In genomic region chr18:56638232-56639093, GRCh38 we compare ENCODE assay signal across 1 cellular context.
TF ChIP-seq lines count a peak whose summit lies in the region.

Gene TXNL1 (minus strand): TSS chr18:56638592. CDS start chr18:56638440, 152 bp downstream.

TF ChIP-seq in HepG2, 621 proteins besides CTCF, POLR2A, EP300 and RAD21 (continued from another document and continues in another):
- TF ChIP-seq CENPX (CRISPR knock-in tag; IDR thresholded peaks at IDR 0.05) = no peak
- TF ChIP-seq KIAA2018 (CRISPR knock-in tag; IDR thresholded peaks at IDR 0.05; ENCODE audit: borderline replicate concordance) = no peak
- TF ChIP-seq ZNF34 (CRISPR knock-in tag; IDR thresholded peaks at IDR 0.05; ENCODE audit: borderline replicate concordance) = 0 out of 2 replicates have a peak, but pooled peaks have one; percentile 20
- no peak for TF ChIP-seq RCOR2 (CRISPR knock-in tag; IDR thresholded peaks at IDR 0.05)
- no peak for TF ChIP-seq ZNF770 (CRISPR knock-in tag; IDR thresholded peaks at IDR 0.05)
- TF ChIP-seq JUNB (CRISPR knock-in tag; IDR thresholded peaks at IDR 0.05; ENCODE audit: borderline replicate concordance) = no peak
- TF ChIP-seq ZBTB20 (CRISPR knock-in tag; IDR thresholded peaks at IDR 0.05; ENCODE audit: borderline replicate concordance, low read depth) = peak; percentile 56; the same call in 1 of the 2 replicates
- peak; percentile 75; the same call in 1 of the 2 replicates for TF ChIP-seq SAFB2 (CRISPR knock-in tag; IDR thresholded peaks at IDR 0.05; ENCODE audit: borderline replicate concordance, low read depth)
- TF ChIP-seq GPBP1L1 (CRISPR knock-in tag; IDR thresholded peaks at IDR 0.05) = no peak
- peak; percentile 70; the same call in 1 of the 2 replicates for TF ChIP-seq MAF1 (CRISPR knock-in tag; IDR thresholded peaks at IDR 0.05; ENCODE audit: borderline replicate concordance)
- TF ChIP-seq ZNF10 (CRISPR knock-in tag; IDR thresholded peaks at IDR 0.05; ENCODE audit: borderline replicate concordance, low read depth) = no peak
- TF ChIP-seq RORA (CRISPR knock-in tag; IDR thresholded peaks at IDR 0.05) = no peak
- no peak for TF ChIP-seq ZNF30 (CRISPR knock-in tag; IDR thresholded peaks at IDR 0.05)
- no peak for TF ChIP-seq ZNF263 (CRISPR knock-in tag; IDR thresholded peaks at IDR 0.05)
- TF ChIP-seq ZNF234 (CRISPR knock-in tag; conservative IDR thresholded peaks at IDR 0.05) = no peak
- no peak for TF ChIP-seq ZNF296 (CRISPR knock-in tag; conservative IDR thresholded peaks at IDR 0.05)
- TF ChIP-seq TGIF2 (CRISPR knock-in tag; IDR thresholded peaks at IDR 0.05) = peak; percentile 17; the same call in 1 of the 2 replicates
- TF ChIP-seq NFIC (IDR thresholded peaks at IDR 0.05; ENCODE audit: low read length) = no peak
- no peak for TF ChIP-seq ZNF878 (CRISPR knock-in tag; IDR thresholded peaks at IDR 0.05)
- TF ChIP-seq DMTF1 (CRISPR knock-in tag; IDR thresholded peaks at IDR 0.05) = no peak
- TF ChIP-seq BCL3 (CRISPR knock-in tag; IDR thresholded peaks at IDR 0.05) = no peak
- TF ChIP-seq SMAD3 (CRISPR knock-in tag; IDR thresholded peaks at IDR 0.05) = peak; percentile 59; the same call in 1 of the 2 replicates
- no peak for TF ChIP-seq MTF2 (CRISPR knock-in tag; IDR thresholded peaks at IDR 0.05; ENCODE audit: borderline replicate concordance)
- no peak; the same call in 1 of the 2 replicates for TF ChIP-seq GFI1 (CRISPR knock-in tag; IDR thresholded peaks at IDR 0.05; ENCODE audit: borderline replicate concordance)
- no peak for TF ChIP-seq CBFB (CRISPR knock-in tag; IDR thresholded peaks at IDR 0.05)
- no peak for TF ChIP-seq E2F5 (CRISPR knock-in tag; conservative IDR thresholded peaks at IDR 0.05)
- TF ChIP-seq ZBTB25 (CRISPR knock-in tag; IDR thresholded peaks at IDR 0.05) = peak; percentile 92; the same call in 1 of the 2 replicates
- TF ChIP-seq MED13 (CRISPR knock-in tag; IDR thresholded peaks at IDR 0.05) = no peak
- TF ChIP-seq ZBTB3 (CRISPR knock-in tag; IDR thresholded peaks at IDR 0.05; ENCODE audit: borderline replicate concordance, low read depth) = no peak
- no peak for TF ChIP-seq ZNF496 (CRISPR knock-in tag; IDR thresholded peaks at IDR 0.05; ENCODE audit: insufficient replicate concordance)
- TF ChIP-seq THAP9 (CRISPR knock-in tag; IDR thresholded peaks at IDR 0.05; ENCODE audit: borderline replicate concordance) = peak; percentile 75; the same call in 1 of the 2 replicates
- TF ChIP-seq DR1 (CRISPR knock-in tag; IDR thresholded peaks at IDR 0.05) = peak; percentile 73; the same call in 1 of the 2 replicates
- TF ChIP-seq ZFAT (CRISPR knock-in tag; conservative IDR thresholded peaks at IDR 0.05) = no peak
- no peak for TF ChIP-seq ATF6 (CRISPR knock-in tag; conservative IDR thresholded peaks at IDR 0.05)
